8 cellular contexts compared by ENCODE assay signal in the genomic region with DNA sequence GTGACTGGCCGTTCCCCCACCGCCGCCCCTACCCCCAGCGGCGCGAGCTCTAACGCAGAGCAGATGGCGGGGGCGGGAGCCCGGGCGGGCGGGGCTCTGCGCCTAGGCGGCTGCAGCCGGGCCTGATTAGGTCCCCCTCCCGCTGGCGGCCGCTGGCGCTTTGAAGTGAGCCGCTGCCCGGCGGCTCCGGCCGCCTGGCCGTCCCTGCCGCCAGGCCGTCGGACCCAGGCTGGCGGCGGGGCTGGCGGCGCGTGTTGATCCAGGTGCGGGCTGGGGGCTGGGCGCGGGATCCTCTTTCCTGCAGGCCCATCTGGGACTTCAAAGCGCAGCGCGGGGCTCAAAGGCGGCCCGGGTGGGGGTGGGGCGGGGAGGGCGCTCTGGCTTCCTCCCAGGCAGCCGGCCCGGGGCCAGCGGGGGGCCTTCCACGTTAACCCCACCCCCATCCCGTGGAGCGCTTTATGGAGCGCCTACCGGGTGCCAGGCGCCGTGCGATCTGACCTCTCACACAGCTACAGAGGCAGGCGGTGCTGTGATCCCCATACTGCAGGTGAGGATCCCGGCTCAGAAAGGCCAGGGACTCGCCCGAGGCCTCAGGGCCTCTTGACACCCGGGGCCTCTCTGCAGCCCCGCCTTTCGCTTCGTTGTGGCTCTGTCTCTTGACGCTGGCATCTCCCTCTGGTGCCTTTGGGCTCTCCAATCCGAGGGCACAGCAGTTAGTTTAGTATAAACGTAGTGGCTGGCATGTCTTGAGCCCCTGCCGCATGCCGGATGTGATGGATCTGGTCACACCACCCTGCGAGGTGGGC.
DNase-seq lines count a peak whose midpoint lies in the region; ATAC-seq and TF ChIP-seq lines count a peak whose summit lies in the region.

No MANE protein-coding gene starts in this region.

- no TSS peak for BruUV-seq in PC-3 (replicated peaks; lab: Mats Ljungman, UMichigan)

- TF ChIP-seq CTCF in cardiac muscle cell (IDR thresholded peaks at IDR 0.05; ENCODE audit: low read depth, low read length) = no peak
- no peak for TF ChIP-seq CTCF in PC-3 (conservative IDR thresholded peaks at IDR 0.05; ENCODE audit: low read depth, low read length)

- H3K27ac ChIP-seq in cardiac muscle cell (no peak overlapping the region), PC-3 (ENCODE audit: low read length) (no peak overlapping the region)

- H3K4me3 ChIP-seq in cardiac muscle cell (peak overlapping the region; percentile 4), PC-3 (ENCODE audit: low read length) (no peak overlapping the region; the same call in 1 of the 2 replicates)

- POLR2A ChIA-PET in PC-3 (lab: Charles Lee; ENCODE audit: unreplicated experiment) = no interaction called here

- no peak overlapping the region for H3K9ac ChIP-seq in PC-3 (ENCODE audit: low read length)

- H3K79me2 ChIP-seq in PC-3 (ENCODE audit: low read length) = no peaks in the 10 kb centered on the region

- H3K4me1 ChIP-seq in cardiac muscle cell (ENCODE audit: low read depth) (peaks cover 19% of the 10 kb centered on the region), PC-3 (ENCODE audit: insufficient read depth, low read length) (no peaks in the 10 kb centered on the region)

- H3F3A ChIP-seq in PC-3 (ENCODE audit: low read length, unreplicated experiment) = no peaks in the 10 kb centered on the region

- intact Hi-C loops in cardiac septum (cut with DNase I) (no loop called here), PC-3 (cut with micrococcal nuclease) (no loop called here), posterior vena cava (cut with DNase I) (no loop called here)

- H3K27me3 ChIP-seq in cardiac muscle cell (peaks cover 64% of the 10 kb centered on the region), PC-3 (ENCODE audit: low read length) (peaks cover 7% of the 10 kb centered on the region)

- H3K4me2 ChIP-seq in PC-3 (ENCODE audit: low read length) = 0 out of 2 replicates have a peak overlapping the region, but pooled peaks have one; percentile 10

- no peaks in the 10 kb centered on the region for H4K20me1 ChIP-seq in PC-3 (ENCODE audit: low read length)

- peak in 1 of 2 donors; percentile 47 for DNase-seq in cardiac muscle cell (ENCODE audit: low read depth in 1 of 2, low spot score in 1 of 2)
- DNase-seq in cardiac septum (ENCODE audit: low spot score) = no peak
- DNase-seq in PC-3 = no peak
- peak; percentile 78 for DNase-seq in posterior vena cava (ENCODE audit: low spot score)
- DNase-seq in CD1c-positive myeloid dendritic cell (ENCODE audit: extremely low spot score) = no peak
- no peak for DNase-seq in NOMO-1 (lab: John Stamatoyannopoulos, UW; ENCODE audit: unreplicated experiment in 2 of 2)

- CTCF ChIA-PET in PC-3 (lab: Charles Lee) = no interaction called here

- H2AFZ ChIP-seq in PC-3 (ENCODE audit: low read length) = no peak overlapping the region

- ATAC-seq in PC-3 (no peak), esophagus mucosa (peak; percentile 24), HG02678 (IDR thresholded peaks at IDR 0.05; ENCODE audit: unreplicated experiment) (no peak)

- H3K36me3 ChIP-seq in cardiac muscle cell (no peaks in the 10 kb centered on the region), PC-3 (ENCODE audit: low read depth, low read length) (no peaks in the 10 kb centered on the region)

- H3K9me3 ChIP-seq in cardiac muscle cell (ENCODE audit: low read depth) = no peaks in the 10 kb centered on the region
- no peaks in the 10 kb centered on the region for H3K9me3 ChIP-seq in PC-3 (ENCODE audit: low read length)

- no peaks in the 10 kb centered on the region for H3K9me2 ChIP-seq in PC-3 (replicated peaks; ENCODE audit: low read length)
